ENCODE assay signal across 12 cellular contexts in the genomic region with DNA sequence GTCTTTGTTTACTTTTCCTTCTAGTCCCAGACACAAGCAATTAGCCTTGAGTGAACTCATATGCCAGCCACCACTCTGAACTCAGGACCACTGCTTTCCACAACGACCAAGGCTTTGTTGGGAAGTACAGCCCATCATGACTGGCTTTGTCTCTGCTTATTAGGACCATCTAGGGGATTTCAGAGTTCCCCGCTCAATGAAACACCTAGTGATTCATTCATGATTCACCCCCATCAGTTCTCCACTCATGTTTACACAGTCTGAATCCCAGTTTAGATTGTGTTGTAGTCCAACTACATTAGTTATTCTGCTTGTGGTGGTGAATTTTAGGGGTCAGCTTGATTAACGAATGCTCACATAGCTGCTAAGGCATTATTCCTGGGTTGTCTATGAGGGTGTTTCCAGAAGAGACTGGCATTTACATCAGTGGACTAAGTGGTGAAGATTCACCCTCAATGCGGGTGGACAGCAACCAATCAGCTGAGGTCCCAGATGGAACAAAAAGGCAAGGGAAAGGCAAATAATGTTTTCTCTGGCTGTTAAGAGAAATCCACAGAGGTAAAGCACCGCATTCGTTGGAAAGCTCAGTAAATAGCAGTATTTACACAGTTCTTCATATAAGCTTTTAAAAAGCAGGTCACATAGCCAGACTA.
DNase-seq lines count a peak whose midpoint lies in the region; ATAC-seq and TF ChIP-seq lines count a peak whose summit lies in the region.
"Had no signal": no experiment of that assay in that cellular context is flagged by ENCODE, and none has a peak within 500 bp of the region (broad histone marks: within the 10 kb centered on the region; RNA-seq: fewer than 3 reads in every experiment).

No MANE protein-coding gene starts in this region.

- no peak overlapping the region for H3K9ac ChIP-seq in IMR-90 (ENCODE audit: low read depth, low read length)

- H2AFZ ChIP-seq in IMR-90 (replicated peaks; ENCODE audit: low read length, poor library complexity): peak overlapping the region; percentile 29

- no peaks in the 10 kb centered on the region for H3K79me1 ChIP-seq in IMR-90 (ENCODE audit: low read depth in 1 of 2, low read length in 2 of 2)

- H4K91ac ChIP-seq in IMR-90 (ENCODE audit: insufficient read depth, low read depth, low read length): peak overlapping the region; percentile 75

- DNase-seq in Caki2 (ENCODE audit: low read depth) (peak; percentile 61), IMR-90 (peak; percentile 95), brain pericyte (ENCODE audit: low read depth, low spot score) (peak; percentile 5), lung microvascular endothelial cell (ENCODE audit: low read depth in 2 of 2) (peak; percentile 10 to 85), body of pancreas (no peak), NCI-H524 treated with DMSO at 0.1 percent for 48 hours (lab: John Stamatoyannopoulos, UW) (no peak), posterior vena cava (ENCODE audit: low spot score) (no peak), DMS79 treated with DMSO at 0.1 percent for 48 hours (lab: John Stamatoyannopoulos, UW) (no peak)
- DNase-seq: COR-L47, hippocampal formation, MM.1S had no signal

- ATAC-seq in IMR-90 (ENCODE audit: low read depth) (peak; percentile 96), body of pancreas (no peak)
- ATAC-seq: sciatic nerve had no signal

- H2BK120ac ChIP-seq in IMR-90 (ENCODE audit: low read depth, low read length): peak overlapping the region; percentile 95

- H3K4me3 ChIP-seq in IMR-90 (ENCODE audit: insufficient read depth, low read depth, low read length): no peak overlapping the region
- H3K4me3 ChIP-seq in body of pancreas: no peak overlapping the region

- 0% methylated on average over 1 of the region's 6 CpGs; no CpG with 5 or more reads in 1 of the 2 experiments for WGBS in IMR-90 (ENCODE audit: extremely low coverage in 2 of 2, insufficient read length in 1 of 2), 2 experiments
- WGBS in body of pancreas, 2 donors: 69 to 71% methylated on average over 6 of the region's 6 CpGs

- peak overlapping the region; percentile 19; the same call in 1 of the 2 replicates for H3K4me2 ChIP-seq in IMR-90 (ENCODE audit: low read depth, low read length)

- H3K4me1 ChIP-seq in IMR-90 (ENCODE audit: control insufficient read depth, insufficient read depth, low read length) (peaks cover 8% of the 10 kb centered on the region), body of pancreas (no peaks in the 10 kb centered on the region)

- BruUV-seq in IMR-90 (replicated peaks; lab: Mats Ljungman, UMichigan): no TSS peak

- TF ChIP-seq POLR2A in IMR-90 (IDR thresholded peaks at IDR 0.05; ENCODE audit: low read depth, low read length) (no peak), body of pancreas (IDR thresholded peaks at IDR 0.05) (no peak)

- intact Hi-C loops in IMR-90 (cut with micrococcal nuclease): loop anchor here (10.0 kb wide), 1 partner anchor 285 kb away; a partner anchor contains a TSS
- intact Hi-C loops in body of pancreas (cut with DNase I): no loop called here
- intact Hi-C loops in posterior vena cava (cut with DNase I): no loop called here

- peak overlapping the region; percentile 9 to 89; a peak in 3 of 4 replicates for H4K8ac ChIP-seq in IMR-90 (ENCODE audit: low read depth in 2 of 2, low read length in 2 of 2)

- peak overlapping the region; percentile 71 for H3K14ac ChIP-seq in IMR-90 (replicated peaks; ENCODE audit: low read depth, low read length)

- no peaks in the 10 kb centered on the region for H3K27me3 ChIP-seq in IMR-90 (ENCODE audit: control insufficient read depth, insufficient read depth, low read length)
- H3K27me3 ChIP-seq in body of pancreas: no peaks in the 10 kb centered on the region

- peak overlapping the region; percentile 95 for H2BK5ac ChIP-seq in IMR-90 (ENCODE audit: low read depth, low read length, poor library complexity, severe bottlenecking)

- CTCF ChIA-PET in IMR-90 (lab: Yijun Ruan, JAX): no interaction called here

- no peak overlapping the region for H2AK9ac ChIP-seq in IMR-90 (replicated peaks; ENCODE audit: low read depth, low read length, poor library complexity)

- peak overlapping the region; percentile 56 for H3K27ac ChIP-seq in IMR-90 (ENCODE audit: insufficient read depth, low read length)
- H3K27ac ChIP-seq in body of pancreas: no peak overlapping the region

- TF ChIP-seq RAD21 in IMR-90 (IDR thresholded peaks at IDR 0.05; ENCODE audit: low read length): no peak

- in situ Hi-C loops in Caki2 (cut with HindIII; ENCODE audit: low pct_unique_long_range_greater_than_20kb, low sequenced_read_pairs): no loop called here
- in situ Hi-C loops in IMR-90 (cut with MboI; ENCODE audit: low sequenced_read_pairs): loop anchor here (10.0 kb wide), 2 partner anchors 115 to 445 kb away; no protein-coding TSS in a partner anchor

- no peak overlapping the region; the same call in 1 of the 2 replicates for H3K56ac ChIP-seq in IMR-90 (ENCODE audit: extremely low read depth, insufficient read depth, low read length)

- peak overlapping the region; percentile 76 for H3K4ac ChIP-seq in IMR-90 (ENCODE audit: low read depth, low read length)

- H3K18ac ChIP-seq in IMR-90 (ENCODE audit: low read depth, low read length): peak overlapping the region; percentile 73

- dilution Hi-C loops in IMR-90 (cut with HindIII; ENCODE audit: low sequenced_read_pairs, unreplicated experiment): no loop called here

- H3K23ac ChIP-seq in IMR-90 (ENCODE audit: low read depth, low read length): 0 out of 2 replicates have a peak overlapping the region, but pooled peaks have one; percentile 15

- H4K20me1 ChIP-seq in IMR-90 (ENCODE audit: insufficient read depth, low read length): no peaks in the 10 kb centered on the region

- H2BK20ac ChIP-seq in IMR-90 (ENCODE audit: low read depth, low read length): peak overlapping the region; percentile 89

- H2BK15ac ChIP-seq in IMR-90 (ENCODE audit: low read depth, low read length): peak overlapping the region; percentile 25; the same call in 2 of the 3 replicates

- H3K36me3 ChIP-seq in IMR-90 (ENCODE audit: control insufficient read depth, insufficient read depth, low read length) (no peaks in the 10 kb centered on the region), body of pancreas (replicated peaks in 1 of 2; ENCODE audit: insufficient read depth in 1 of 2, low read depth in 2 of 2) (no peaks in the 10 kb centered on the region)

- H3K9me1 ChIP-seq in IMR-90 (ENCODE audit: insufficient read depth, low read length): peaks cover 5% of the 10 kb centered on the region

- H4K5ac ChIP-seq in IMR-90 (ENCODE audit: low read depth, low read length): peak overlapping the region; percentile 21; the same call in 1 of the 2 replicates

- 0 out of 2 replicates have a peak overlapping the region, but pooled peaks have one; percentile 46 for H2AK5ac ChIP-seq in IMR-90 (ENCODE audit: low read depth, low read length)

- POLR2A ChIA-PET in IMR-90 (lab: Charles Lee; ENCODE audit: unreplicated experiment): interaction anchor here (0.5 kb wide), 1 partner anchor 664 kb away, joined by 3 read pairs; no protein-coding TSS in a partner anchor

- no peaks in the 10 kb centered on the region for H3K9me3 ChIP-seq in IMR-90 (ENCODE audit: control insufficient read depth, insufficient read depth, low read length)
- H3K9me3 ChIP-seq in body of pancreas: no peaks in the 10 kb centered on the region

- TF ChIP-seq CTCF in IMR-90 (conservative IDR thresholded peaks at IDR 0.05; ENCODE audit: low read depth, low read length) (no peak), body of pancreas (IDR thresholded peaks at IDR 0.05) (no peak)

TF ChIP-seq in IMR-90, 13 proteins besides CTCF, POLR2A, EP300 and RAD21:
- TF ChIP-seq, protein P1, sequence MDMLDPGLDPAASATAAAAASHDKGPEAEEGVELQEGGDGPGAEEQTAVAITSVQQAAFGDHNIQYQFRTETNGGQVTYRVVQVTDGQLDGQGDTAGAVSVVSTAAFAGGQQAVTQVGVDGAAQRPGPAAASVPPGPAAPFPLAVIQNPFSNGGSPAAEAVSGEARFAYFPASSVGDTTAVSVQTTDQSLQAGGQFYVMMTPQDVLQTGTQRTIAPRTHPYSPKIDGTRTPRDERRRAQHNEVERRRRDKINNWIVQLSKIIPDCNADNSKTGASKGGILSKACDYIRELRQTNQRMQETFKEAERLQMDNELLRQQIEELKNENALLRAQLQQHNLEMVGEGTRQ (IDR thresholded peaks at IDR 0.05; ENCODE audit: low read depth, low read length): no peak
- peak; percentile 98 for TF ChIP-seq FOS (IDR thresholded peaks at IDR 0.05; ENCODE audit: low read depth, low read length)
- peak; percentile 17; the same call in 1 of the 2 replicates for TF ChIP-seq CEBPB (IDR thresholded peaks at IDR 0.05; ENCODE audit: low read depth, low read length)
- no peak for TF ChIP-seq MXI1 (IDR thresholded peaks at IDR 0.05; ENCODE audit: borderline replicate concordance, low read depth, low read length)

Comparison
In these comparisons a context has a peak if more than half of its experiments do, and no peak if none do; other contexts are left out.
1. DNase-seq: peak in Caki2 (single experiment), IMR-90 (single experiment), brain pericyte (single experiment) and lung microvascular endothelial cell (2 of 2); none in body of pancreas (0 of 4), NCI-H524 treated with DMSO at 0.1 percent for 48 hours (single experiment), posterior vena cava (single experiment) and DMS79 treated with DMSO at 0.1 percent for 48 hours (single experiment).